ENCODE assay signal across 8 cellular contexts in the genomic region with DNA sequence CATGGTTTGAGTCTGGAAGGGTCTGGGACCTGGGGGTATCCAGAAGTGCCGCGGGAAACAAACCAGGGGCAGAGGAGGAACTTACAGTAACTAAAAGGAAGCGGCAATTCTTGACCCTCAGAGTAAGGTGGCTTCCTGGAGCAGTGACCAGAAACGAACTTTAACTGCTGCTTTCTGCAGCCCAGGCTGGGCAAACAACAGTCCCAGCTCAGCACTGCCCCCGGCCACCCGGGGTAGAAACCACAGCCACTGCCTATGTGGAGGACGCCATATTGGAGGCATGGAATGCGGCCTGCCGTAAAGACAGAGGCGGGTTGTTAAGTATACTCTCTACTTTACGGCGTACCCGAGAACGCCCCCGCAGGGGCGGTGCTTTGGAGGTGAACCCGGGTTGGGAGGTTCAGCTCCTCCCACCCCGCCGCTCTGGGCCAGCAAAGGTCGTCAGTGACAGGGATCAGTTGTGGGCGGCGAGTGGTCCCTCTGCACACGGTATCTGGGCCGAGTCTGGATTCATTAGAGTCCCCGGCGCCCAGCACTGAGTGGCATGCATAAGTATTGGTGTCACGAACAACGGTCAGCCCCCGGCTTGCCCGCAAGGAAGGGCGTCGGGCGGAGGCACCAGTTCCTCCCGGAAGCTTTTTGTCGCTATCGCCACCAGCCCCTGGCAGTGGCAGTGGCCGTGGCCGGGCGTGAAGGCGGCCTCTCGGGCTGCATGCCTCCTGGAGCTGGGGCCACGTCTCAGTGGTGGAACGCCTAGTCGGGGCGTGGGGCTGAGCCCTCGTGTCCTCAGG. TPM values are rescaled to one million over a fixed set of nuclear protein-coding genes. Genes with fewer than 3 reads are reported as not detected.
DNase-seq lines count a peak whose midpoint lies in the region; ATAC-seq and TF ChIP-seq lines count a peak whose summit lies in the region.

A gene with protein sequence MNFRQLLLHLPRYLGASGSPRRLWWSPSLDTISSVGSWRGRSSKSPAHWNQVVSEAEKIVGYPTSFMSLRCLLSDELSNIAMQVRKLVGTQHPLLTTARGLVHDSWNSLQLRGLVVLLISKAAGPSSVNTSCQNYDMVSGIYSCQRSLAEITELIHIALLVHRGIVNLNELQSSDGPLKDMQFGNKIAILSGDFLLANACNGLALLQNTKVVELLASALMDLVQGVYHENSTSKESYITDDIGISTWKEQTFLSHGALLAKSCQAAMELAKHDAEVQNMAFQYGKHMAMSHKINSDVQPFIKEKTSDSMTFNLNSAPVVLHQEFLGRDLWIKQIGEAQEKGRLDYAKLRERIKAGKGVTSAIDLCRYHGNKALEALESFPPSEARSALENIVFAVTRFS (minus strand): TSS at position 282 of the 791 bp plus-strand sequence. CDS start 279 bp downstream, at position 3.

- intact Hi-C loops in activated B cell treated with CpG ODN at 0.5 μM for 24 hours (cut with micrococcal nuclease): loop anchor here (1.0 to 10.0 kb wide), 12 partner anchors 29 to 802 kb away; a partner anchor contains a TSS

- peak within 1 kb of the TSS; percentile 90 for H3K27ac Mint-ChIP-seq in activated B cell treated with CpG ODN at 0.5 μM for 24 hours

- H3K4me3 ChIP-seq in AG10803 (ENCODE audit: low read length): peak within 1 kb of the TSS; percentile 100

- H3K36me3 Mint-ChIP-seq in activated B cell treated with CpG ODN at 0.5 μM for 24 hours (ENCODE audit: low read depth): peaks cover 15% of the 10 kb centered on the region

- DNase-seq in AG10803 (ENCODE audit: low read depth) (peak; percentile 98), NCI-H345 (lab: John Stamatoyannopoulos, UW) (peak; percentile 98), activated B cell treated with CpG ODN at 0.5 μM for 24 hours (peak; percentile 95), caudate nucleus (lab: John Stamatoyannopoulos, UW) (peak; percentile 53 to 99 (median 95)), iris pigment epithelial cell (ENCODE audit: low read depth) (peak; percentile 97)
- DNase-seq in stimulated activated CD4-positive, alpha-beta T cell treated with anti-CD3 and anti-CD28 coated beads, Interleukin-12 subunit alpha, Interleukin-12 subunit beta, amount 100 ng/mL, for 24 hours (ENCODE audit: low read depth in 2 of 2): peak; percentile 95 to 99

- CTCF ChIA-PET in activated B cell treated with CpG ODN at 0.5 μM for 24 hours (lab: Charles Lee): interaction anchor here (0.6 to 2.1 kb wide), 12 partner anchors 10 to 344 kb away, joined by 3 to 18 read pairs (median 5); a partner anchor contains a TSS

- peak within 1 kb of the TSS; percentile 96 for H3K27ac ChIP-seq in caudate nucleus (ENCODE audit: low read depth, low read length)

- no peaks in the 10 kb centered on the region for H3K27me3 Mint-ChIP-seq in activated B cell treated with CpG ODN at 0.5 μM for 24 hours

- ATAC-seq in GM19023 (IDR thresholded peaks at IDR 0.05; ENCODE audit: unreplicated experiment) (peak; percentile 98), HG03280 (IDR thresholded peaks at IDR 0.05; ENCODE audit: unreplicated experiment) (peak; percentile 93), activated B cell treated with CpG ODN at 0.5 μM for 24 hours (ENCODE audit: low read depth) (peak; percentile 96)

- H3K4me3 Mint-ChIP-seq in activated B cell treated with CpG ODN at 0.5 μM for 24 hours: peak within 1 kb of the TSS; percentile 95

- TF ChIP-seq CTCF in AG10803 (conservative IDR thresholded peaks at IDR 0.05; ENCODE audit: low read length) (peak; percentile 63), activated B cell treated with CpG ODN at 0.5 μM for 24 hours (IDR thresholded peaks at IDR 0.05) (no peak)

- H3K4me1 Mint-ChIP-seq in activated B cell treated with CpG ODN at 0.5 μM for 24 hours: peaks cover 16% of the 10 kb centered on the region

- POLR2A ChIA-PET in activated B cell treated with CpG ODN at 0.5 μM for 24 hours (lab: Charles Lee): interaction anchor here (0.6 to 2.4 kb wide), 42 partner anchors 8 to 1635 kb away, joined by 3 to 61 read pairs (median 4); a partner anchor contains a TSS

- no peaks in the 10 kb centered on the region for H3K9me3 Mint-ChIP-seq in activated B cell treated with CpG ODN at 0.5 μM for 24 hours

RNA-seq across cellular contexts. Expression of the gene that starts here (rescaled TPM):
- total RNA-seq in activated B cell treated with CpG ODN at 0.5 μM for 24 hours: 14.6 and 19.3 TPM in 2 replicates

Comparison
In these comparisons a context has a peak if more than half of its experiments do, and no peak if none do; other contexts are left out.
1. Peak in every context shown above with its lines: DNase-seq, ATAC-seq, H3K4me3 ChIP-seq and H3K27ac ChIP-seq.